Comparison of ENCODE assay signal across 9 cellular contexts in the genomic region with DNA sequence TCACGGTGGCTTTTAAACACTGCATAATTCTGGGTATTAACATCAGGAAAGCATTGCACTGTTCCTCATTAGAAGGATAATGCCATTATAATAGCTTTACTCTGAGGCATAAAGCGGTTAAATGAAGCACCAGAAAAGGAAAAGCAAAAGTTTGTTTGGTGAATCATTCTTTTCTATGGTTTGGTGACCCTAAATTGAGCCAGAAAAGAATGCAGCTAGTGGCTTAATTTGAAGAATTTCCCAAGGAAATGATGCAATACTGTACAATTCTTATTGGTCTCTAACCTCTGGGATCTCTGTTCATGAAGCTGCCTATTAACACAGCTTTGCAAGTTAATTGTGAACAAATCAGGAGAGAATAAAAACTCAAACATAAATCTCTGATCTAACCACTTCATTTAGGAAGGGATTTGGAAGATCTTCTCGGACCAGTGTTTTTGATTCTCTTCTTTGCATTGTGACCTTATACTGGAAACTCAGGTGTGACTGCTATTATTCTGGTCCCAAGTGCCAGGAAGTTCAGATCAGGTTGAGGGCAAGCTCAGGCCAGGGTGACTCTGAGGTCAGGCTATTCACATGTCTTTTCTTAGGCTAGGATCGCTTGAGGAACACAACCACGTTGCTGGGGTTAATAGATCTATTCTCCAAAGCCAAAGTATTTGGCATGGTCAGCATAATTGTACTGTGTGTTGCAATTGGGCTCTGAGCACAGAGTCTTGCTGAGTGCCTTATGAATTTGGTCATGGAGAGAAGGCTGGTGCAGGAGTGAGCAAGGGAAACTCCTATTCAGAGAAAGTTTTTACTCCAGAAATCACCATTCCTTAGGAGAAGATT. TPM values are rescaled to one million over a fixed set of nuclear protein-coding genes. Genes with fewer than 3 reads are reported as not detected.
DNase-seq lines count a peak whose midpoint lies in the region; ATAC-seq and TF ChIP-seq lines count a peak whose summit lies in the region.
"Had no signal": no experiment of that assay in that cellular context is flagged by ENCODE, and none has a peak within 500 bp of the region (broad histone marks: within the 10 kb centered on the region; RNA-seq: fewer than 3 reads in every experiment).

No MANE protein-coding gene starts in this region.

- WGBS in aorta, 2 donors = 36 to 38% methylated on average over 5 of the region's 5 CpGs

- H3K36me3 Mint-ChIP-seq in natural killer cell treated with Interleukin-12 subunit alpha and Interleukin-12 subunit beta and Interleukin-15 and Interleukin-18, amount 100 ng/mL, for 72 hours = no peaks in the 10 kb centered on the region
- peaks cover 5% of the 10 kb centered on the region for H3K36me3 Mint-ChIP-seq in natural killer cell
- H3K36me3 Mint-ChIP-seq in activated T-helper 2 cell treated with anti-CD3 and anti-CD28 coated beads, Interferon-gamma antibody, Interleukin-2, Interleukin-4, amounts not matched to agents 10 μg/mL and 5 μg/mL and 100 μg/mL, durations not matched to agents 14 hours and 24 hours and 36 hours (ENCODE audit: low read depth) = no peaks in the 10 kb centered on the region

- H3K27me3 ChIP-seq in aorta (ENCODE audit: control insufficient read depth in 1 of 2, insufficient read depth in 2 of 2, low read length in 1 of 2) = no peaks in the 10 kb centered on the region

- H3K36me3 ChIP-seq in aorta (ENCODE audit: control insufficient read depth in 1 of 2, insufficient read depth in 2 of 2, low read length in 1 of 2) = no peaks in the 10 kb centered on the region

- intact Hi-C loops in natural killer cell (cut with micrococcal nuclease) = no loop called here
- intact Hi-C loops in aorta (cut with DNase I) = loop anchor here in 1 of 2 donors (5.0 kb wide), 1 partner anchor 43 kb away; no protein-coding TSS in a partner anchor
- intact Hi-C loops in activated T-helper 2 cell treated with anti-CD3 and anti-CD28 coated beads, Interferon-gamma antibody, Interleukin-2, Interleukin-4, amounts not matched to agents 10 μg/mL and 5 μg/mL and 100 μg/mL, durations not matched to agents 14 hours and 24 hours and 36 hours (cut with micrococcal nuclease) = loop anchor here (10.0 kb wide), 1 partner anchor 85 kb away; no protein-coding TSS in a partner anchor

- H3K4me3 Mint-ChIP-seq in natural killer cell treated with Interleukin-12 subunit alpha and Interleukin-12 subunit beta and Interleukin-15 and Interleukin-18, amount 100 ng/mL, for 72 hours = peak overlapping the region; percentile 27
- no peak overlapping the region for H3K4me3 Mint-ChIP-seq in natural killer cell
- H3K4me3 Mint-ChIP-seq in activated T-helper 2 cell treated with anti-CD3 and anti-CD28 coated beads, Interferon-gamma antibody, Interleukin-2, Interleukin-4, amounts not matched to agents 10 μg/mL and 5 μg/mL and 100 μg/mL, durations not matched to agents 14 hours and 24 hours and 36 hours (ENCODE audit: low read depth) = no peak overlapping the region

- peak overlapping the region in 1 of 2 donors; percentile 75 for H3K27ac Mint-ChIP-seq in natural killer cell treated with Interleukin-12 subunit alpha and Interleukin-12 subunit beta and Interleukin-15 and Interleukin-18, amount 100 ng/mL, for 72 hours
- H3K27ac Mint-ChIP-seq in natural killer cell = no peak overlapping the region
- no peak overlapping the region for H3K27ac Mint-ChIP-seq in activated T-helper 2 cell treated with anti-CD3 and anti-CD28 coated beads, Interferon-gamma antibody, Interleukin-2, Interleukin-4, amounts not matched to agents 10 μg/mL and 5 μg/mL and 100 μg/mL, durations not matched to agents 14 hours and 24 hours and 36 hours

- peaks cover 37 to 40% of the 10 kb centered on the region in 2 donors for H3K4me1 Mint-ChIP-seq in natural killer cell treated with Interleukin-12 subunit alpha and Interleukin-12 subunit beta and Interleukin-15 and Interleukin-18, amount 100 ng/mL, for 72 hours (ENCODE audit: low read depth in 2 of 2)
- H3K4me1 Mint-ChIP-seq in natural killer cell = peaks cover 11 to 14% of the 10 kb centered on the region in 2 donors
- peaks cover 34% of the 10 kb centered on the region for H3K4me1 Mint-ChIP-seq in activated T-helper 2 cell treated with anti-CD3 and anti-CD28 coated beads, Interferon-gamma antibody, Interleukin-2, Interleukin-4, amounts not matched to agents 10 μg/mL and 5 μg/mL and 100 μg/mL, durations not matched to agents 14 hours and 24 hours and 36 hours (ENCODE audit: low read depth)

- DNase-seq in natural killer cell treated with Interleukin-12 subunit alpha and Interleukin-12 subunit beta and Interleukin-15 and Interleukin-18, amount 100 ng/mL, for 72 hours (ENCODE audit: low spot score) = no peak
- no peak for DNase-seq in natural killer cell
- DNase-seq in amniotic stem cell (lab: John Stamatoyannopoulos, UW) = peak; percentile 78
- peak; percentile 39 for DNase-seq in iPS-NIHi11 (ENCODE audit: low spot score)
- no peak for DNase-seq in aorta
- no peak for DNase-seq in erythroblast (lab: John Stamatoyannopoulos, UW)
- DNase-seq in activated T-helper 2 cell treated with anti-CD3 and anti-CD28 coated beads, Interferon-gamma antibody, Interleukin-2, Interleukin-4, amounts not matched to agents 10 μg/mL and 5 μg/mL and 100 μg/mL, durations not matched to agents 14 hours and 24 hours and 36 hours (ENCODE audit: low spot score) = no peak
- DNase-seq: DMS153 had no signal

- peaks cover 4% of the 10 kb centered on the region for H3K9me3 Mint-ChIP-seq in natural killer cell treated with Interleukin-12 subunit alpha and Interleukin-12 subunit beta and Interleukin-15 and Interleukin-18, amount 100 ng/mL, for 72 hours
- no peaks in the 10 kb centered on the region for H3K9me3 Mint-ChIP-seq in natural killer cell
- H3K9me3 Mint-ChIP-seq in activated T-helper 2 cell treated with anti-CD3 and anti-CD28 coated beads, Interferon-gamma antibody, Interleukin-2, Interleukin-4, amounts not matched to agents 10 μg/mL and 5 μg/mL and 100 μg/mL, durations not matched to agents 14 hours and 24 hours and 36 hours = no peaks in the 10 kb centered on the region

- no peak overlapping the region for H3K4me3 ChIP-seq in aorta (ENCODE audit: low read length in 2 of 2)

- H3K9me3 ChIP-seq in aorta (ENCODE audit: control insufficient read depth, low read length) = no peaks in the 10 kb centered on the region

- ATAC-seq in natural killer cell treated with Interleukin-12 subunit alpha and Interleukin-12 subunit beta and Interleukin-15 and Interleukin-18, amount 100 ng/mL, for 72 hours = peak in 1 of 2 donors; percentile 54
- ATAC-seq in natural killer cell (no peak), aorta (ENCODE audit: low FRiP score) (peak; percentile 88), GM19452 (IDR thresholded peaks at IDR 0.05; ENCODE audit: unreplicated experiment) (no peak)

- no peak for TF ChIP-seq POLR2A in erythroblast (IDR thresholded peaks at IDR 0.05; ENCODE audit: low read length)

- TF ChIP-seq CTCF in natural killer cell (IDR thresholded peaks at IDR 0.05) = no peak

- no peak overlapping the region for H3K27ac ChIP-seq in aorta (ENCODE audit: low read depth in 1 of 2, low read length in 2 of 2)

- H3K4me1 ChIP-seq in aorta (ENCODE audit: control insufficient read depth in 1 of 2, insufficient read depth in 2 of 2, low read length in 2 of 2) = peaks cover 0 to 3% of the 10 kb centered on the region in 2 donors

- H3K27me3 Mint-ChIP-seq in natural killer cell treated with Interleukin-12 subunit alpha and Interleukin-12 subunit beta and Interleukin-15 and Interleukin-18, amount 100 ng/mL, for 72 hours = peaks cover 24 to 30% of the 10 kb centered on the region in 2 donors
- peaks cover 47 to 66% of the 10 kb centered on the region in 2 donors for H3K27me3 Mint-ChIP-seq in natural killer cell (ENCODE audit: low read depth in 2 of 2)
- H3K27me3 Mint-ChIP-seq in activated T-helper 2 cell treated with anti-CD3 and anti-CD28 coated beads, Interferon-gamma antibody, Interleukin-2, Interleukin-4, amounts not matched to agents 10 μg/mL and 5 μg/mL and 100 μg/mL, durations not matched to agents 14 hours and 24 hours and 36 hours (ENCODE audit: low read depth) = peaks cover 20% of the 10 kb centered on the region

RNA-seq across cellular contexts. Expression of a gene that starts 11.3 kb away (rescaled TPM):
- total RNA-seq in natural killer cell treated with Interleukin-12 subunit alpha and Interleukin-12 subunit beta and Interleukin-15 and Interleukin-18, amount 100 ng/mL, for 72 hours = 100 to 1,000 TPM in 1 of 2 donors, 10 to 100 TPM in 1; 76.5 to 121 TPM
- 10 to 100 TPM; 82.0 to 91.8 (median 89.0) TPM for total RNA-seq in natural killer cell
- 100 to 1,000 TPM in 1 of 2 donors, 10 to 100 TPM in 1; 68.8 to 100 TPM for total RNA-seq in aorta
- 10 to 100 TPM; 21.2 to 35.1 TPM for polyA plus RNA-seq in aorta
- 77.5 and 84.1 TPM in 2 replicates for total RNA-seq in activated T-helper 2 cell treated with anti-CD3 and anti-CD28 coated beads, Interferon-gamma antibody, Interleukin-2, Interleukin-4, amounts not matched to agents 10 μg/mL and 5 μg/mL and 100 μg/mL, durations not matched to agents 14 hours and 24 hours and 36 hours

Comparison
In these comparisons a context has a peak if more than half of its experiments do, and no peak if none do; other contexts are left out.
1. DNase-seq: peak in amniotic stem cell (single experiment) and iPS-NIHi11 (single experiment); none in natural killer cell treated with Interleukin-12 subunit alpha and Interleukin-12 subunit beta and Interleukin-15 and Interleukin-18, amount 100 ng/mL, for 72 hours (single experiment), natural killer cell (single experiment), aorta (0 of 2), erythroblast (0 of 2) and activated T-helper 2 cell treated with anti-CD3 and anti-CD28 coated beads, Interferon-gamma antibody, Interleukin-2, Interleukin-4, amounts not matched to agents 10 μg/mL and 5 μg/mL and 100 μg/mL, durations not matched to agents 14 hours and 24 hours and 36 hours (single experiment).